1 cellular context compared by ENCODE assay signal in the genomic region with DNA sequence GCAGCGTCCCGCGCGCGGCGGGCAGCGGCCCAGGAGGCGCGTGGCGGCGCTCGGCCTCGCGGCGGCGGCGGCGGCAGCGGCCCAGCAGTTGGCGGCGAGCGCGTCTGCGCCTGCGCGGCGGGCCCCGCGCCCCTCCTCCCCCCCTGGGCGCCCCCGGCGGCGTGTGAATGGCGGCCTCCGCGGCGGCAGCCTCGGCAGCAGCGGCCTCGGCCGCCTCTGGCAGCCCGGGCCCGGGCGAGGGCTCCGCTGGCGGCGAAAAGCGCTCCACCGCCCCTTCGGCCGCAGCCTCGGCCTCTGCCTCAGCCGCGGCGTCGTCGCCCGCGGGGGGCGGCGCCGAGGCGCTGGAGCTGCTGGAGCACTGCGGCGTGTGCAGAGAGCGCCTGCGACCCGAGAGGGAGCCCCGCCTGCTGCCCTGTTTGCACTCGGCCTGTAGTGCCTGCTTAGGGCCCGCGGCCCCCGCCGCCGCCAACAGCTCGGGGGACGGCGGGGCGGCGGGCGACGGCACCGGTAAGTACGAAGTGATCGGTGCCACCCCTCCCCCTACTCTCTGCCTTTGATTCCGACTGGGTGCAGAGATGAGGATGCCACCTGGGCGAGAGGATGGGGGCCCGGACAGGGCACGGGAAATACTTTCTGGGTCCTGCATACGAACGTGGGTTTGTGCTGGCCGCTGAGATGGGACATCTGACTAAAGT.
TF ChIP-seq lines count a peak whose summit lies in the region.

No MANE protein-coding gene starts in this region.

TF ChIP-seq in HepG2, 621 proteins besides CTCF, POLR2A, EP300 and RAD21 (continued from another document):
- TF ChIP-seq, protein P1, sequence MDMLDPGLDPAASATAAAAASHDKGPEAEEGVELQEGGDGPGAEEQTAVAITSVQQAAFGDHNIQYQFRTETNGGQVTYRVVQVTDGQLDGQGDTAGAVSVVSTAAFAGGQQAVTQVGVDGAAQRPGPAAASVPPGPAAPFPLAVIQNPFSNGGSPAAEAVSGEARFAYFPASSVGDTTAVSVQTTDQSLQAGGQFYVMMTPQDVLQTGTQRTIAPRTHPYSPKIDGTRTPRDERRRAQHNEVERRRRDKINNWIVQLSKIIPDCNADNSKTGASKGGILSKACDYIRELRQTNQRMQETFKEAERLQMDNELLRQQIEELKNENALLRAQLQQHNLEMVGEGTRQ (IDR thresholded peaks at IDR 0.05; ENCODE audit: low read depth, low read length): no peak
- TF ChIP-seq, protein P1 (CRISPR knock-in tag; IDR thresholded peaks at IDR 0.05; ENCODE audit: borderline replicate concordance): no peak
- TF ChIP-seq ZFP41 (CRISPR knock-in tag; IDR thresholded peaks at IDR 0.05; ENCODE audit: borderline replicate concordance) (no peak), NAIF1 (CRISPR knock-in tag; IDR thresholded peaks at IDR 0.05; ENCODE audit: borderline replicate concordance) (no peak), ZNF430 (CRISPR knock-in tag; IDR thresholded peaks at IDR 0.05) (no peak), NCOA1 (CRISPR knock-in tag; IDR thresholded peaks at IDR 0.05) (no peak), NFE2L1 (CRISPR knock-in tag; IDR thresholded peaks at IDR 0.05; ENCODE audit: borderline replicate concordance) (no peak), CBX2 (IDR thresholded peaks at IDR 0.05; ENCODE audit: low read depth, low read length) (no peak), CBX2 (CRISPR knock-in tag; IDR thresholded peaks at IDR 0.05; ENCODE audit: low read depth) (0 out of 2 replicates have a peak, but pooled peaks have one; percentile 3), SMC3 (IDR thresholded peaks at IDR 0.05; ENCODE audit: low read length) (no peak), ZNF792 (CRISPR knock-in tag; IDR thresholded peaks at IDR 0.05) (no peak), TGIF2 (CRISPR knock-in tag; IDR thresholded peaks at IDR 0.05) (0 out of 2 replicates have a peak, but pooled peaks have one; percentile 10), FOXC1 (CRISPR knock-in tag; IDR thresholded peaks at IDR 0.05; ENCODE audit: borderline replicate concordance) (0 out of 2 replicates have a peak, but pooled peaks have one; percentile 22), SAFB2 (CRISPR knock-in tag; IDR thresholded peaks at IDR 0.05; ENCODE audit: borderline replicate concordance, low read depth) (no peak), ZC3H13 (CRISPR knock-in tag; IDR thresholded peaks at IDR 0.05) (peak; percentile 30; the same call in 1 of the 2 replicates), DR1 (CRISPR knock-in tag; IDR thresholded peaks at IDR 0.05) (no peak; the same call in 1 of the 2 replicates), MTA3 (CRISPR knock-in tag; IDR thresholded peaks at IDR 0.05) (no peak), ZNF790 (CRISPR knock-in tag; IDR thresholded peaks at IDR 0.05; ENCODE audit: borderline replicate concordance) (peak; percentile 6; the same call in 1 of the 2 replicates), HOXA7 (CRISPR knock-in tag; IDR thresholded peaks at IDR 0.05) (no peak), SOX6 (IDR thresholded peaks at IDR 0.05) (no peak), SOX6 (CRISPR knock-in tag; IDR thresholded peaks at IDR 0.05) (no peak), ZNF232 (CRISPR knock-in tag; IDR thresholded peaks at IDR 0.05; ENCODE audit: borderline replicate concordance) (no peak), CREB1 (IDR thresholded peaks at IDR 0.05) (no peak), CREB1 (CRISPR knock-in tag; IDR thresholded peaks at IDR 0.05) (no peak), IRX3 (CRISPR knock-in tag; IDR thresholded peaks at IDR 0.05; ENCODE audit: borderline replicate concordance, low read depth) (0 out of 2 replicates have a peak, but pooled peaks have one; percentile 10), ZKSCAN5 (CRISPR knock-in tag; IDR thresholded peaks at IDR 0.05) (no peak), SALL1 (CRISPR knock-in tag; IDR thresholded peaks at IDR 0.05) (peak; percentile 22; the same call in 1 of the 2 replicates), STAT5B (CRISPR knock-in tag; IDR thresholded peaks at IDR 0.05) (no peak)
- TF ChIP-seq, protein P2, sequence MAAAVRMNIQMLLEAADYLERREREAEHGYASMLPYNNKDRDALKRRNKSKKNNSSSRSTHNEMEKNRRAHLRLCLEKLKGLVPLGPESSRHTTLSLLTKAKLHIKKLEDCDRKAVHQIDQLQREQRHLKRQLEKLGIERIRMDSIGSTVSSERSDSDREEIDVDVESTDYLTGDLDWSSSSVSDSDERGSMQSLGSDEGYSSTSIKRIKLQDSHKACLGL (CRISPR knock-in tag; IDR thresholded peaks at IDR 0.05): no peak
- TF ChIP-seq, protein P3, sequence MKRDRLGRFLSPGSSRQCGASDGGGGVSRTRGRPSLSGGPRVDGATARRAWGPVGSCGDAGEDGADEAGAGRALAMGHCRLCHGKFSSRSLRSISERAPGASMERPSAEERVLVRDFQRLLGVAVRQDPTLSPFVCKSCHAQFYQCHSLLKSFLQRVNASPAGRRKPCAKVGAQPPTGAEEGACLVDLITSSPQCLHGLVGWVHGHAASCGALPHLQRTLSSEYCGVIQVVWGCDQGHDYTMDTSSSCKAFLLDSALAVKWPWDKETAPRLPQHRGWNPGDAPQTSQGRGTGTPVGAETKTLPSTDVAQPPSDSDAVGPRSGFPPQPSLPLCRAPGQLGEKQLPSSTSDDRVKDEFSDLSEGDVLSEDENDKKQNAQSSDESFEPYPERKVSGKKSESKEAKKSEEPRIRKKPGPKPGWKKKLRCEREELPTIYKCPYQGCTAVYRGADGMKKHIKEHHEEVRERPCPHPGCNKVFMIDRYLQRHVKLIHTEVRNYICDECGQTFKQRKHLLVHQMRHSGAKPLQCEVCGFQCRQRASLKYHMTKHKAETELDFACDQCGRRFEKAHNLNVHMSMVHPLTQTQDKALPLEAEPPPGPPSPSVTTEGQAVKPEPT (CRISPR knock-in tag; IDR thresholded peaks at IDR 0.05; ENCODE audit: low read depth): no peak
- TF ChIP-seq, protein P4, sequence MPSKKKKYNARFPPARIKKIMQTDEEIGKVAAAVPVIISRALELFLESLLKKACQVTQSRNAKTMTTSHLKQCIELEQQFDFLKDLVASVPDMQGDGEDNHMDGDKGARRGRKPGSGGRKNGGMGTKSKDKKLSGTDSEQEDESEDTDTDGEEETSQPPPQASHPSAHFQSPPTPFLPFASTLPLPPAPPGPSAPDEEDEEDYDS (CRISPR knock-in tag; IDR thresholded peaks at IDR 0.05): no peak
- TF ChIP-seq, protein P5, sequence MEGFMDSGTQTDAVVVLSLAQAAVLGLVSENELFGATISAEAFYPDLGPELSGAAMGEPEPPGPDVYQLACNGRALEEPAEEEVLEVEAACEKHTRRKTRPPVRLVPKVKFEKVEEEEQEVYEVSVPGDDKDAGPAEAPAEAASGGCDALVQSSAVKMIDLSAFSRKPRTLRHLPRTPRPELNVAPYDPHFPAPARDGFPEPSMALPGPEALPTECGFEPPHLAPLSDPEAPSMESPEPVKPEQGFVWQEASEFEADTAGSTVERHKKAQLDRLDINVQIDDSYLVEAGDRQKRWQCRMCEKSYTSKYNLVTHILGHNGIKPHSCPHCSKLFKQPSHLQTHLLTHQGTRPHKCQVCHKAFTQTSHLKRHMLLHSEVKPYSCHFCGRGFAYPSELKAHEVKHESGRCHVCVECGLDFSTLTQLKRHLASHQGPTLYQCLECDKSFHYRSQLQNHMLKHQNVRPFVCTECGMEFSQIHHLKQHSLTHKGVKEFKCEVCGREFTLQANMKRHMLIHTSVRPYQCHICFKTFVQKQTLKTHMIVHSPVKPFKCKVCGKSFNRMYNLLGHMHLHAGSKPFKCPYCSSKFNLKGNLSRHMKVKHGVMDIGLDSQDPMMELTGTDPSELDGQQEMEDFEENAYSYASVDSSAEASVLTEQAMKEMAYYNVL (CRISPR knock-in tag; IDR thresholded peaks at IDR 0.05; ENCODE audit: borderline replicate concordance): no peak
- TF ChIP-seq, protein P6, sequence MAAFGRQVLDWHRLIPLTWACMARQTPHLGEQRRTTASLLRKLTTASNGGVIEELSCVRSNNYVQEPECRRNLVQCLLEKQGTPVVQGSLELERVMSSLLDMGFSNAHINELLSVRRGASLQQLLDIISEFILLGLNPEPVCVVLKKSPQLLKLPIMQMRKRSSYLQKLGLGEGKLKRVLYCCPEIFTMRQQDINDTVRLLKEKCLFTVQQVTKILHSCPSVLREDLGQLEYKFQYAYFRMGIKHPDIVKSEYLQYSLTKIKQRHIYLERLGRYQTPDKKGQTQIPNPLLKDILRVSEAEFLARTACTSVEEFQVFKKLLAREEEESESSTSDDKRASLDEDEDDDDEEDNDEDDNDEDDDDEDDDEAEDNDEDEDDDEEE (CRISPR knock-in tag; IDR thresholded peaks at IDR 0.05): 0 out of 2 replicates have a peak, but pooled peaks have one; percentile 18
- TF ChIP-seq, protein P7, sequence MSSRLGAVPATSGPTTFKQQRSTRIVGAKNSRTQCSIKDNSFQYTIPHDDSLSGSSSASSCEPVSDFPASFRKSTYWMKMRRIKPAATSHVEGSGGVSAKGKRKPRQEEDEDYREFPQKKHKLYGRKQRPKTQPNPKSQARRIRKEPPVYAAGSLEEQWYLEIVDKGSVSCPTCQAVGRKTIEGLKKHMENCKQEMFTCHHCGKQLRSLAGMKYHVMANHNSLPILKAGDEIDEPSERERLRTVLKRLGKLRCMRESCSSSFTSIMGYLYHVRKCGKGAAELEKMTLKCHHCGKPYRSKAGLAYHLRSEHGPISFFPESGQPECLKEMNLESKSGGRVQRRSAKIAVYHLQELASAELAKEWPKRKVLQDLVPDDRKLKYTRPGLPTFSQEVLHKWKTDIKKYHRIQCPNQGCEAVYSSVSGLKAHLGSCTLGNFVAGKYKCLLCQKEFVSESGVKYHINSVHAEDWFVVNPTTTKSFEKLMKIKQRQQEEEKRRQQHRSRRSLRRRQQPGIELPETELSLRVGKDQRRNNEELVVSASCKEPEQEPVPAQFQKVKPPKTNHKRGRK (CRISPR knock-in tag; IDR thresholded peaks at IDR 0.05): no peak
